In genomic region chr7:32728412-32729334, GRCh38 we compare ENCODE assay signal across 8 cellular contexts.
A peak's percentile ranks its signal among the peaks of the same experiment; 100 is the strongest.
DNase-seq lines count a peak whose midpoint lies in the region; ATAC-seq and TF ChIP-seq lines count a peak whose summit lies in the region.
"Not testable (repeated sequence)": the region's sequence is repeated elsewhere in the genome, so short reads cannot be mapped to it uniquely, and the experiment has no call there.

No MANE protein-coding gene starts in this region.

- H3K9me3 Mint-ChIP-seq in activated naive CD4-positive, alpha-beta T cell treated with anti-CD3 and anti-CD28 coated beads, Interleukin-2, amount 50 U/mL, for 24 hours; neural crest cell: not testable (repeated sequence)

- ATAC-seq in gastroesophageal sphincter: peak; percentile 91

- POLR2A ChIA-PET in HEK293 (lab: Yijun Ruan, JAX): not testable (repeated sequence)

- DNase-seq in GF-D8 (lab: John Stamatoyannopoulos, UW): peak; percentile 69
- peak; percentile 71 for DNase-seq in MG63
- DNase-seq in SK-MEL-5 (ENCODE audit: low read depth, low spot score): peak; percentile 74
- peak; percentile 56 for DNase-seq in neural crest cell (ENCODE audit: low read depth, low spot score)

- not testable (repeated sequence) for H3K36me3 ChIP-seq in HEK293 (ENCODE audit: control insufficient read depth in 2 of 2, insufficient read depth in 1 of 2, low read length in 2 of 2); MG63; gastroesophageal sphincter

- not testable (repeated sequence) for H3K9me3 ChIP-seq in HEK293 (ENCODE audit: control insufficient read depth, insufficient read depth, low read depth, low read length); MG63; gastroesophageal sphincter

- not testable (repeated sequence) for TF ChIP-seq POLR2A in gastroesophageal sphincter (IDR thresholded peaks at IDR 0.05)

- H3K4me1 ChIP-seq in HEK293 (ENCODE audit: control insufficient read depth, insufficient read depth, low read length): not testable (repeated sequence)
- peaks cover 0 to 26% (median 0%) of the 10 kb centered on the region in 3 donors for H3K4me1 ChIP-seq in gastroesophageal sphincter

- H3K27me3 Mint-ChIP-seq in activated naive CD4-positive, alpha-beta T cell treated with anti-CD3 and anti-CD28 coated beads, Interleukin-2, amount 50 U/mL, for 24 hours: peaks cover 18% of the 10 kb centered on the region
- H3K27me3 Mint-ChIP-seq in neural crest cell (ENCODE audit: low read depth): not testable (repeated sequence)

- CTCF ChIA-PET in HEK293 (lab: Yijun Ruan, JAX): not testable (repeated sequence)

- H3K4me3 Mint-ChIP-seq in activated naive CD4-positive, alpha-beta T cell treated with anti-CD3 and anti-CD28 coated beads, Interleukin-2, amount 50 U/mL, for 24 hours: peak overlapping the region; percentile 66
- H3K4me3 Mint-ChIP-seq in neural crest cell: peak overlapping the region; percentile 81

- H3K27ac Mint-ChIP-seq in activated naive CD4-positive, alpha-beta T cell treated with anti-CD3 and anti-CD28 coated beads, Interleukin-2, amount 50 U/mL, for 24 hours: not testable (repeated sequence)
- peak overlapping the region; percentile 35 for H3K27ac Mint-ChIP-seq in neural crest cell (ENCODE audit: unreplicated experiment)

- H3K4me3 ChIP-seq in HEK293 (ENCODE audit: low read depth, low read length) (peak overlapping the region; percentile 85), MG63 (peak overlapping the region; percentile 60), gastroesophageal sphincter (peak overlapping the region; percentile 70 to 88)

- no CpG with 5 or more reads among the region's 111 CpGs for WGBS in gastroesophageal sphincter (ENCODE audit: low coverage in 1 of 2), 2 donors

- in situ Hi-C loops in SK-MEL-5 (cut with HindIII; ENCODE audit: low pct_unique_long_range_greater_than_20kb, low sequenced_read_pairs): not testable (repeated sequence)

- TF ChIP-seq CTCF in HEK293 (tag by site-specific recombination; IDR thresholded peaks at IDR 0.05); neural crest cell (conservative IDR thresholded peaks at IDR 0.05): not testable (repeated sequence)
- TF ChIP-seq CTCF in gastroesophageal sphincter (IDR thresholded peaks at IDR 0.05): peak in 1 of 4 experiments; percentile 23

- H3K36me3 Mint-ChIP-seq in activated naive CD4-positive, alpha-beta T cell treated with anti-CD3 and anti-CD28 coated beads, Interleukin-2, amount 50 U/mL, for 24 hours; neural crest cell (ENCODE audit: low read depth): not testable (repeated sequence)

- not testable (repeated sequence) for H3K27me3 ChIP-seq in MG63, gastroesophageal sphincter

- H3K4me1 Mint-ChIP-seq in activated naive CD4-positive, alpha-beta T cell treated with anti-CD3 and anti-CD28 coated beads, Interleukin-2, amount 50 U/mL, for 24 hours: not testable (repeated sequence)
- peaks cover 27% of the 10 kb centered on the region for H3K4me1 Mint-ChIP-seq in neural crest cell

- H3K27ac ChIP-seq in HEK293 (ENCODE audit: extremely low read depth, low read depth, low read length) (peak overlapping the region; percentile 98), gastroesophageal sphincter (peak overlapping the region; percentile 69 to 95 (median 95)), temporal lobe (ENCODE audit: low read depth, low read length) (peak overlapping the region; percentile 27)

- TF ChIP-seq EP300 in gastroesophageal sphincter (IDR thresholded peaks at IDR 0.05): not testable (repeated sequence)

TF ChIP-seq in HEK293, 187 proteins besides CTCF, POLR2A, EP300 and RAD21:
- peak; percentile 81; the same call in 1 of the 2 replicates for TF ChIP-seq KLF10 (tag by site-specific recombination; IDR thresholded peaks at IDR 0.05)
- TF ChIP-seq, protein P1, sequence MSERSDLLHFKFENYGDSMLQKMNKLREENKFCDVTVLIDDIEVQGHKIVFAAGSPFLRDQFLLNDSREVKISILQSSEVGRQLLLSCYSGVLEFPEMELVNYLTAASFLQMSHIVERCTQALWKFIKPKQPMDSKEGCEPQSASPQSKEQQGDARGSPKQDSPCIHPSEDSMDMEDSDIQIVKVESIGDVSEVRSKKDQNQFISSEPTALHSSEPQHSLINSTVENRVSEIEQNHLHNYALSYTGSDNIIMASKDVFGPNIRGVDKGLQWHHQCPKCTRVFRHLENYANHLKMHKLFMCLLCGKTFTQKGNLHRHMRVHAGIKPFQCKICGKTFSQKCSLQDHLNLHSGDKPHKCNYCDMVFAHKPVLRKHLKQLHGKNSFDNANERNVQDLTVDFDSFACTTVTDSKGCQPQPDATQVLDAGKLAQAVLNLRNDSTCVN (tag by site-specific recombination; optimal IDR thresholded peaks at IDR 0.05): peak; percentile 75
- TF ChIP-seq, protein P2, sequence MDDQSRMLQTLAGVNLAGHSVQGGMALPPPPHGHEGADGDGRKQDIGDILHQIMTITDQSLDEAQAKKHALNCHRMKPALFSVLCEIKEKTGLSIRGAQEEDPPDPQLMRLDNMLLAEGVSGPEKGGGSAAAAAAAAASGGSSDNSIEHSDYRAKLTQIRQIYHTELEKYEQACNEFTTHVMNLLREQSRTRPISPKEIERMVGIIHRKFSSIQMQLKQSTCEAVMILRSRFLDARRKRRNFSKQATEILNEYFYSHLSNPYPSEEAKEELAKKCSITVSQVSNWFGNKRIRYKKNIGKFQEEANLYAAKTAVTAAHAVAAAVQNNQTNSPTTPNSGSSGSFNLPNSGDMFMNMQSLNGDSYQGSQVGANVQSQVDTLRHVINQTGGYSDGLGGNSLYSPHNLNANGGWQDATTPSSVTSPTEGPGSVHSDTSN (CRISPR knock-in tag; IDR thresholded peaks at IDR 0.05): 0 out of 2 replicates have a peak, but pooled peaks have one; percentile 14
- TF ChIP-seq IKZF3 (tag by site-specific recombination; IDR thresholded peaks at IDR 0.05): 0 out of 2 replicates have a peak, but pooled peaks have one; percentile 16

Comparison
In these comparisons a context has a peak if more than half of its experiments do, and no peak if none do; other contexts are left out.
1. Peak in every context shown above with its lines: DNase-seq, ATAC-seq, H3K4me3 ChIP-seq and H3K27ac ChIP-seq.
2. H3K27ac ChIP-seq: peak in every context shown above with its lines; median percentile 98 in HEK293; 95 in gastroesophageal sphincter; 27 in temporal lobe.